ENCODE assay signal across 8 cellular contexts in genomic region chr16:30956601-30957455, GRCh38. TPM values are rescaled to one million over a fixed set of nuclear protein-coding genes. Genes with fewer than 3 reads are reported as not detected.
DNase-seq lines count a peak whose midpoint lies in the region; ATAC-seq, FAIRE-seq and TF ChIP-seq lines count a peak whose summit lies in the region.

No MANE protein-coding gene starts in this region.

- peaks cover 9% of the 10 kb centered on the region for H3K79me1 ChIP-seq in H1 (ENCODE audit: low read depth, low read length)

- peak overlapping the region; percentile 54 to 73 for H3K4me2 ChIP-seq in H1 (ENCODE audit: insufficient read depth in 1 of 2, low read depth in 2 of 2, low read length in 2 of 2)

- H3K9me3 ChIP-seq in H1 (ENCODE audit: insufficient read depth in 2 of 2, low read depth in 1 of 2, low read length in 1 of 2), result no peaks in the 10 kb centered on the region

- H3K18ac ChIP-seq in H1 (ENCODE audit: extremely low read depth, low read length), result peak overlapping the region; percentile 89

- TF ChIP-seq CTCF in H1 (IDR thresholded peaks at IDR 0.05; ENCODE audit: control extremely low read depth in 1 of 3, insufficient read depth in 1 of 3, low read depth in 1 of 3, low read length in 3 of 3), result peak in 1 of 3 experiments; percentile 22; a peak in 1 of 4 replicates

- H3K27ac ChIP-seq in H1 (ENCODE audit: low read depth, low read length), result peak overlapping the region; percentile 100

- peak; percentile 93 for DNase-seq in ACHN
- DNase-seq in NK-92 (lab: John Stamatoyannopoulos, UW; ENCODE audit: unreplicated experiment), result peak; percentile 16
- DNase-seq in activated CD8-positive, alpha-beta memory T cell treated with anti-CD3 and anti-CD28 coated beads for 48 hours (ENCODE audit: low read depth in 2 of 3, low spot score in 2 of 3), result peak; percentile 80 to 93 (median 86)
- DNase-seq in H1 (ENCODE audit: low read depth in 1 of 2, low spot score in 2 of 2), result peak in 1 of 2 experiments; percentile 93
- DNase-seq in mesenteric fat pad (ENCODE audit: low spot score), result peak; percentile 96
- DNase-seq in stimulated activated CD8-positive, alpha-beta memory T cell treated with anti-CD3 and anti-CD28 coated beads, Interleukin-15, amount 100 ng/mL, for 4 hours (ENCODE audit: low read depth in 2 of 2), result peak; percentile 78 to 86

- peak overlapping the region; percentile 76 to 100 (median 94) for H3K9ac ChIP-seq in H1 (replicated peaks in 1 of 4; ENCODE audit: extremely low read depth in 1 of 4, low read depth in 3 of 4, low read length in 3 of 4)

- no peak for TF ChIP-seq RAD21 in H1 (IDR thresholded peaks at IDR 0.05 in 1 of 2, conservative IDR thresholded peaks at IDR 0.05 in 1 of 2; ENCODE audit: low read depth in 2 of 2, low read length in 2 of 2)

- POLR2A ChIA-PET in H1 (lab: Charles Lee; ENCODE audit: partially characterized antibody), result interaction anchor here (0.5 to 2.9 kb wide), 14 partner anchors 8 to 465 kb away, joined by 3 to 25 read pairs (median 4); partner anchors contain the start of genes ORAI3, ZNF646 and ZNF668

- no peak overlapping the region for H3K14ac ChIP-seq in H1 (ENCODE audit: insufficient read length)

- H3K4ac ChIP-seq in H1 (replicated peaks; ENCODE audit: insufficient read length, low read depth, low read length), result peak overlapping the region; percentile 86

- H3K27me3 ChIP-seq in H1 (replicated peaks in 1 of 4; ENCODE audit: control insufficient read depth in 3 of 4, extremely low read depth in 1 of 4, insufficient read depth in 3 of 4, low read length in 3 of 4), result no peaks in the 10 kb centered on the region

- in situ Hi-C loops in ACHN (cut with HindIII; ENCODE audit: low pct_ligation_motif_present, low pct_unique_long_range_greater_than_20kb, low sequenced_read_pairs), result no loop called here

- H2BK15ac ChIP-seq in H1 (ENCODE audit: low read length), result no peak overlapping the region; the same call in 1 of the 2 replicates

- CTCF ChIA-PET in H1 (lab: Charles Lee; ENCODE audit: partially characterized antibody), result interaction anchor here (1.1 to 2.0 kb wide), 2 partner anchors 12 to 22 kb away, joined by 3 to 8 read pairs; no protein-coding TSS in a partner anchor

- no peak overlapping the region for H3K23ac ChIP-seq in H1 (ENCODE audit: insufficient read length)

- H4K20me1 ChIP-seq in H1 (replicated peaks in 1 of 2; ENCODE audit: control insufficient read depth in 1 of 2, insufficient read depth in 2 of 2, low read length in 2 of 2), result peaks cover 12 to 18% of the 10 kb centered on the region in 2 experiments

- H3K4me3 ChIP-seq in H1 (ENCODE audit: extremely low read depth in 1 of 4, insufficient read depth in 2 of 4, low read depth in 3 of 4, low read length in 4 of 4), result peak overlapping the region; percentile 60 to 96 (median 90)

- ATAC-seq in GM18867 (IDR thresholded peaks at IDR 0.05; ENCODE audit: unreplicated experiment) (peak; percentile 46), HG03378 (IDR thresholded peaks at IDR 0.05; ENCODE audit: unreplicated experiment) (peak; percentile 26)

- H2BK12ac ChIP-seq in H1 (ENCODE audit: low read depth, low read length), result peak overlapping the region; percentile 71; the same call in 1 of the 2 replicates

- peak in 1 of 2 experiments; percentile 42; a peak in 1 of 3 replicates for TF ChIP-seq EP300 in H1 (IDR thresholded peaks at IDR 0.05; ENCODE audit: borderline replicate concordance in 1 of 2, low read depth in 2 of 2, low read length in 2 of 2)

- H2BK120ac ChIP-seq in H1 (replicated peaks; ENCODE audit: low read depth, low read length), result no peak overlapping the region

- H2BK20ac ChIP-seq in H1 (ENCODE audit: low read length), result no peak overlapping the region

- H3K36me3 ChIP-seq in H1 (ENCODE audit: control insufficient read depth in 2 of 4, insufficient read depth in 4 of 4, low read length in 3 of 4), result peaks cover 20 to 26% (median 25%) of the 10 kb centered on the region in 4 experiments

- H4K91ac ChIP-seq in H1 (replicated peaks; ENCODE audit: insufficient read length, low read length), result peak overlapping the region; percentile 92

- peak overlapping the region; percentile 85 for H4K5ac ChIP-seq in H1 (ENCODE audit: insufficient read length, low read depth, low read length)

- peak overlapping the region; percentile 96 for H2BK5ac ChIP-seq in H1 (ENCODE audit: low read depth, low read length)

- H4K8ac ChIP-seq in H1 (ENCODE audit: extremely low read depth, insufficient read depth, low read length), result peak overlapping the region; percentile 94

- WGBS in H1 (ENCODE audit: extremely low coverage in 1 of 2, insufficient coverage in 1 of 2, insufficient read length in 1 of 2, insufficient replicate concordance in 2 of 2, low coverage in 1 of 2, low lambda C conversion rate in 2 of 2, missing lambda C conversion rate in 1 of 2), 2 experiments, result 46% methylated on average over 29 of the region's 42 CpGs; no CpG with 5 or more reads in 1 of the 2 experiments

- H3K4me1 ChIP-seq in H1 (replicated peaks in 1 of 4; ENCODE audit: control insufficient read depth in 3 of 4, insufficient read depth in 4 of 4, low read length in 3 of 4), result peaks cover 0 to 9% (median 2%) of the 10 kb centered on the region in 4 experiments; a peak in 3 of 7 replicates

- H3K23me2 ChIP-seq in H1 (ENCODE audit: low read depth, low read length), result no peaks in the 10 kb centered on the region; the same call in 1 of the 2 replicates

- peak in 1 of 2 experiments; percentile 58; a peak in 2 of 3 replicates for TF ChIP-seq POLR2A in H1 (IDR thresholded peaks at IDR 0.05; ENCODE audit: control extremely low read depth in 1 of 2, low read depth in 2 of 2, low read length in 2 of 2)

- H2AK5ac ChIP-seq in H1 (ENCODE audit: low read depth, low read length), result no peak overlapping the region; the same call in 1 of the 2 replicates

- peak overlapping the region; percentile 79 for H3K56ac ChIP-seq in H1 (replicated peaks; ENCODE audit: insufficient read length, low read depth, low read length)

- FAIRE-seq in H1 (lab: Jason Lieb, UNC), result no peak

- H3K79me2 ChIP-seq in H1 (ENCODE audit: control insufficient read depth in 1 of 2, insufficient read depth in 2 of 2, low read length in 2 of 2), result peaks cover 0 to 17% of the 10 kb centered on the region in 2 experiments; a peak in 3 of 4 replicates

- peak overlapping the region; percentile 98 for H2AFZ ChIP-seq in H1 (ENCODE audit: low read length)

RNA-seq across cellular contexts. Expression of gene SETD1A, which starts 0.7 kb away (rescaled TPM):
- total RNA-seq in H1 (2021; fragmentation: NEBNext Ultra II Directional; extraction: Animal tissue kit (Norgen Biotek cat#: 25700)), result 29.0 and 29.6 TPM in 2 replicates
- polyA plus RNA-seq in H1 (2011; rRNA removed), result 4.8 and 8.3 TPM in 2 replicates
- polyA plus RNA-seq in H1 (2011; cell fraction: cytosol; rRNA removed), result 3.2 TPM
- polyA plus RNA-seq in H1 (2011; cell fraction: nucleus; rRNA removed), result 20.7 TPM
- 23.3 to 31.8 TPM (median 27.5 TPM) in 4 replicates for polyA plus RNA-seq in H1 (2012, experiment 1 of 2)
- 13.9 TPM for polyA plus RNA-seq in H1 (2012, experiment 2 of 2)
- 18.4 TPM for polyA plus RNA-seq in H1 (2013, experiment 1 of 2)
- polyA plus RNA-seq in H1 (2013, experiment 2 of 2), result 18.0 TPM
- polyA minus RNA-seq in H1 (2011; rRNA and poly(A)+ RNA removed), result 3.2 and 4.1 TPM in 2 replicates
- polyA minus RNA-seq in H1 (2011; cell fraction: cytosol; rRNA and poly(A)+ RNA removed), result 8.7 TPM
- 9.1 TPM for polyA minus RNA-seq in H1 (2011; cell fraction: nucleus; rRNA and poly(A)+ RNA removed)
- 18.5 TPM for total RNA-seq in mesenteric fat pad

RNA-seq across cellular contexts. Expression of gene ORAI3, which starts 8.0 kb away (rescaled TPM):
- total RNA-seq in H1 (2021; fragmentation: NEBNext Ultra II Directional; extraction: Animal tissue kit (Norgen Biotek cat#: 25700)), result 8.7 and 10.0 TPM in 2 replicates
- polyA plus RNA-seq in H1 (2011; rRNA removed), result 24.5 and 26.8 TPM in 2 replicates
- 15.8 TPM for polyA plus RNA-seq in H1 (2011; cell fraction: cytosol; rRNA removed)
- polyA plus RNA-seq in H1 (2011; cell fraction: nucleus; rRNA removed), result 15.7 TPM
- 6.0 to 11.3 TPM (median 9.0 TPM) in 4 replicates for polyA plus RNA-seq in H1 (2012, experiment 1 of 2)
- polyA plus RNA-seq in H1 (2012, experiment 2 of 2), result 10.6 TPM
- polyA plus RNA-seq in H1 (2013, experiment 1 of 2), result 10.8 TPM
- 13.1 TPM for polyA plus RNA-seq in H1 (2013, experiment 2 of 2)
- 11.8 and 13.4 TPM in 2 replicates for polyA minus RNA-seq in H1 (2011; rRNA and poly(A)+ RNA removed)
- 6.5 TPM for polyA minus RNA-seq in H1 (2011; cell fraction: cytosol; rRNA and poly(A)+ RNA removed)
- polyA minus RNA-seq in H1 (2011; cell fraction: nucleus; rRNA and poly(A)+ RNA removed), result 8.5 TPM
- 17.9 TPM for total RNA-seq in mesenteric fat pad

RNA-seq across cellular contexts. Expression of gene HSD3B7, which starts 28.2 kb away (rescaled TPM):
- 2.9 and 3.1 TPM in 2 replicates for total RNA-seq in H1 (2021; fragmentation: NEBNext Ultra II Directional; extraction: Animal tissue kit (Norgen Biotek cat#: 25700))
- polyA plus RNA-seq in H1 (2011; rRNA removed), result 6.6 and 9.8 TPM in 2 replicates
- polyA plus RNA-seq in H1 (2011; cell fraction: cytosol; rRNA removed), result 5.6 TPM
- 9.9 TPM for polyA plus RNA-seq in H1 (2011; cell fraction: nucleus; rRNA removed)
- 1.2 to 4.1 TPM (median 3.8 TPM) in 4 replicates for polyA plus RNA-seq in H1 (2012, experiment 1 of 2)
- 5.2 TPM for polyA plus RNA-seq in H1 (2012, experiment 2 of 2)
- 2.6 TPM for polyA plus RNA-seq in H1 (2013, experiment 1 of 2)
- 2.5 TPM for polyA plus RNA-seq in H1 (2013, experiment 2 of 2)
- 2.3 and 2.9 TPM in 2 replicates for polyA minus RNA-seq in H1 (2011; rRNA and poly(A)+ RNA removed)
- 1.7 TPM for polyA minus RNA-seq in H1 (2011; cell fraction: cytosol; rRNA and poly(A)+ RNA removed)
- polyA minus RNA-seq in H1 (2011; cell fraction: nucleus; rRNA and poly(A)+ RNA removed), result 2.2 TPM
- 51.1 TPM for total RNA-seq in mesenteric fat pad

RNA-seq across cellular contexts. Expression of gene FBXL19, which starts 33.5 kb away (rescaled TPM):
- 72.2 and 74.8 TPM in 2 replicates for total RNA-seq in H1 (2021; fragmentation: NEBNext Ultra II Directional; extraction: Animal tissue kit (Norgen Biotek cat#: 25700))
- 47.2 and 77.3 TPM in 2 replicates for polyA plus RNA-seq in H1 (2011; rRNA removed)
- polyA plus RNA-seq in H1 (2011; cell fraction: cytosol; rRNA removed), result 36.7 TPM
- 70.9 TPM for polyA plus RNA-seq in H1 (2011; cell fraction: nucleus; rRNA removed)
- 35.8 to 54.6 TPM (median 48.7 TPM) in 4 replicates for polyA plus RNA-seq in H1 (2012, experiment 1 of 2)
- polyA plus RNA-seq in H1 (2012, experiment 2 of 2), result 41.4 TPM
- 42.8 TPM for polyA plus RNA-seq in H1 (2013, experiment 1 of 2)
- polyA plus RNA-seq in H1 (2013, experiment 2 of 2), result 45.1 TPM
- 9.9 and 13.9 TPM in 2 replicates for polyA minus RNA-seq in H1 (2011; rRNA and poly(A)+ RNA removed)
- polyA minus RNA-seq in H1 (2011; cell fraction: cytosol; rRNA and poly(A)+ RNA removed), result 46.6 TPM
- 25.4 TPM for polyA minus RNA-seq in H1 (2011; cell fraction: nucleus; rRNA and poly(A)+ RNA removed)
- total RNA-seq in mesenteric fat pad, result 11.4 TPM

RNA-seq across cellular contexts. Expression of gene STX1B, which starts 53.6 kb away (rescaled TPM):
- 18.0 and 20.2 TPM in 2 replicates for total RNA-seq in H1 (2021; fragmentation: NEBNext Ultra II Directional; extraction: Animal tissue kit (Norgen Biotek cat#: 25700))
- polyA plus RNA-seq in H1 (2011; rRNA removed), result 8.9 and 14.6 TPM in 2 replicates
- 11.0 TPM for polyA plus RNA-seq in H1 (2011; cell fraction: cytosol; rRNA removed)
- polyA plus RNA-seq in H1 (2011; cell fraction: nucleus; rRNA removed), result 35.1 TPM
- 10.7 to 16.1 TPM (median 14.3 TPM) in 4 replicates for polyA plus RNA-seq in H1 (2012, experiment 1 of 2)
- 5.6 TPM for polyA plus RNA-seq in H1 (2012, experiment 2 of 2)
- polyA plus RNA-seq in H1 (2013, experiment 1 of 2), result 10.6 TPM
- polyA plus RNA-seq in H1 (2013, experiment 2 of 2), result 11.2 TPM
- polyA minus RNA-seq in H1 (2011; rRNA and poly(A)+ RNA removed), result 10.7 and 12.1 TPM in 2 replicates
- polyA minus RNA-seq in H1 (2011; cell fraction: cytosol; rRNA and poly(A)+ RNA removed), result 9.2 TPM
- 11.6 TPM for polyA minus RNA-seq in H1 (2011; cell fraction: nucleus; rRNA and poly(A)+ RNA removed)
- total RNA-seq in mesenteric fat pad, result 1.5 TPM

Comparison
In these comparisons a context has a peak if more than half of its experiments do, and no peak if none do; other contexts are left out.
1. RNA of gene HSD3B7, which starts 28.2 kb away (total RNA-seq): 51.1 TPM in mesenteric fat pad (single experiment); 2.9 to 3.1 TPM in H1; every median in the first group is over 10 times any median in the second.